Comparison of ENCODE assay signal across 8 cellular contexts in genomic region chr14:59026640-59027039, GRCh38.
DNase-seq lines count a peak whose midpoint lies in the region; ATAC-seq, FAIRE-seq and TF ChIP-seq lines count a peak whose summit lies in the region.
"Not testable (repeated sequence)": the region's sequence is repeated elsewhere in the genome, so short reads cannot be mapped to it uniquely, and the experiment has no call there.

No MANE protein-coding gene starts in this region.

- peak; percentile 6 for DNase-seq in AG10803 (ENCODE audit: low read depth)
- peak; percentile 24 for DNase-seq in GM23248
- DNase-seq in HTR-8/SVneo (ENCODE audit: insufficient read length, low spot score); urothelium cell line (ENCODE audit: low spot score): not testable (repeated sequence)
- peak; percentile 94 for DNase-seq in PC-3
- peak; percentile 51 for DNase-seq in bronchial epithelial cell (ENCODE audit: low read depth)
- DNase-seq in fibroblast of gingiva (ENCODE audit: low read depth): peak; percentile 14
- peak; percentile 20 to 57 for DNase-seq in foreskin fibroblast

- not testable (repeated sequence) for H2AFZ ChIP-seq in GM23248; PC-3 (ENCODE audit: low read length)

- H3K9ac ChIP-seq in GM23248; PC-3 (ENCODE audit: low read length): not testable (repeated sequence)

- CTCF ChIA-PET in PC-3 (lab: Charles Lee): not testable (repeated sequence)

- not testable (repeated sequence) for H3K9me3 ChIP-seq in GM23248 (ENCODE audit: low read depth); PC-3 (ENCODE audit: low read length)

- H3K27me3 ChIP-seq in GM23248 (replicated peaks; ENCODE audit: insufficient read depth); bronchial epithelial cell (ENCODE audit: control insufficient read depth, insufficient read depth, low read length): not testable (repeated sequence)
- H3K27me3 ChIP-seq in PC-3 (ENCODE audit: low read length): peaks cover 40% of the 10 kb centered on the region

- TF ChIP-seq CTCF in AG10803 (conservative IDR thresholded peaks at IDR 0.05; ENCODE audit: low read length); PC-3 (conservative IDR thresholded peaks at IDR 0.05; ENCODE audit: low read depth, low read length); bronchial epithelial cell (IDR thresholded peaks at IDR 0.05; ENCODE audit: insufficient read depth, low read length, severe bottlenecking); foreskin fibroblast (IDR thresholded peaks at IDR 0.05; ENCODE audit: low read depth, low read length): not testable (repeated sequence)

- not testable (repeated sequence) for H4K20me1 ChIP-seq in GM23248 (ENCODE audit: insufficient read depth); PC-3 (ENCODE audit: low read length)

- intact Hi-C loops in PC-3 (cut with micrococcal nuclease): loop anchor here (5.0 to 10.0 kb wide), 2 partner anchors 281 to 548 kb away; partner anchors contain the start of gene CCDC175

- peaks cover 13% of the 10 kb centered on the region for H3K4me1 ChIP-seq in GM23248 (ENCODE audit: insufficient read depth)
- H3K4me1 ChIP-seq in PC-3 (ENCODE audit: insufficient read depth, low read length): peaks cover 16% of the 10 kb centered on the region

- in situ Hi-C loops in GM23248 (cut with MboI): loop anchor here (10.0 kb wide), 1 partner anchor 382 kb away; no protein-coding TSS in a partner anchor

- not testable (repeated sequence) for H3K4me2 ChIP-seq in GM23248 (ENCODE audit: unreplicated experiment); PC-3 (ENCODE audit: low read length)

- not testable (repeated sequence) for H3K36me3 ChIP-seq in GM23248 (ENCODE audit: low read depth); PC-3 (ENCODE audit: low read depth, low read length); bronchial epithelial cell (ENCODE audit: control insufficient read depth, insufficient read depth, low read length)

- H3F3A ChIP-seq in GM23248 (ENCODE audit: insufficient read depth): peaks cover 11% of the 10 kb centered on the region; the same call in 1 of the 2 replicates
- not testable (repeated sequence) for H3F3A ChIP-seq in PC-3 (ENCODE audit: low read length, unreplicated experiment)

- WGBS in GM23248 (ENCODE audit: low coverage in 1 of 2, low lambda C conversion rate in 2 of 2, missing lambda C conversion rate in 2 of 2), 2 experiments: 79 to 100% methylated on average over 1 of the region's 1 CpG

- BruUV-seq in PC-3 (replicated peaks; lab: Mats Ljungman, UMichigan): not testable (repeated sequence)

- H3K9me2 ChIP-seq in GM23248 (ENCODE audit: insufficient read depth); PC-3 (replicated peaks; ENCODE audit: low read length): not testable (repeated sequence)

- H3K4me3 ChIP-seq in AG10803 (ENCODE audit: low read length); GM23248; PC-3 (ENCODE audit: low read length); bronchial epithelial cell (ENCODE audit: low read depth, low read length); foreskin fibroblast (ENCODE audit: low read depth in 1 of 2, low read length in 2 of 2): not testable (repeated sequence)

- FAIRE-seq in HTR-8/SVneo (lab: Jason Lieb, UNC): peak; percentile 71
- FAIRE-seq in bronchial epithelial cell (lab: Jason Lieb, UNC): not testable (repeated sequence)
- FAIRE-seq in urothelium cell line (lab: Jason Lieb, UNC): peak; percentile 61

- ATAC-seq in PC-3: not testable (repeated sequence)

- POLR2A ChIA-PET in PC-3 (lab: Charles Lee; ENCODE audit: unreplicated experiment): not testable (repeated sequence)

- not testable (repeated sequence) for H3K27ac ChIP-seq in GM23248; PC-3 (ENCODE audit: low read length)

- not testable (repeated sequence) for H3K79me2 ChIP-seq in GM23248 (ENCODE audit: insufficient read depth); PC-3 (ENCODE audit: low read length)
